ENCODE assay signal across 28 cellular contexts in genomic region chr2:155715705-155716104, GRCh38.
"Had no signal": no experiment of that assay in that cellular context is flagged by ENCODE, and none has a peak within 500 bp of the region (broad histone marks: within the 10 kb centered on the region; RNA-seq: fewer than 3 reads in every experiment).

No MANE protein-coding gene starts in this region.

- H3K27ac Mint-ChIP-seq: naive thymus-derived CD4-positive, alpha-beta T cell; natural killer cell; nephron; neural progenitor cell; progenitor cell of endocrine pancreas; stimulated activated effector memory CD8-positive, alpha-beta T cell treated with anti-CD3 and anti-CD28 coated beads, Interleukin-12 subunit alpha, Interleukin-12 subunit beta, amount 100 ng/mL, for 72 hours; stimulated activated naive B cell treated with anti-CD40 and anti-IgM and Interleukin-4, amounts not matched to agents 10 μg/mL and 1 μg/mL and 100 μg/mL, for 72 hours; stimulated activated naive CD8-positive, alpha-beta T cell treated with anti-CD3 and anti-CD28 coated beads, Interleukin-15, Interleukin-2, amounts not matched to agents 100 ng/mL and 50 ng/mL, for 24 hours had no signal

- H3K36me3 ChIP-seq: neural progenitor cell, ovary, stomach, thoracic aorta, thyroid gland, tibial nerve, upper lobe of left lung, vagina had no signal

- H3K36me3 Mint-ChIP-seq: naive thymus-derived CD4-positive, alpha-beta T cell; natural killer cell; neural progenitor cell; stimulated activated effector memory CD8-positive, alpha-beta T cell treated with anti-CD3 and anti-CD28 coated beads, Interleukin-12 subunit alpha, Interleukin-12 subunit beta, amount 100 ng/mL, for 72 hours; stimulated activated naive B cell treated with anti-CD40 and anti-IgM and Interleukin-4, amounts not matched to agents 10 μg/mL and 1 μg/mL and 100 μg/mL, for 72 hours had no signal

- H2AFZ ChIP-seq: neural progenitor cell, parathyroid adenoma had no signal

- H3K4me3 Mint-ChIP-seq: naive thymus-derived CD4-positive, alpha-beta T cell; natural killer cell; nephron; neural progenitor cell; stimulated activated effector memory CD8-positive, alpha-beta T cell treated with anti-CD3 and anti-CD28 coated beads, Interleukin-12 subunit alpha, Interleukin-12 subunit beta, amount 100 ng/mL, for 72 hours; stimulated activated naive B cell treated with anti-CD40 and anti-IgM and Interleukin-4, amounts not matched to agents 10 μg/mL and 1 μg/mL and 100 μg/mL, for 72 hours; stimulated activated naive CD8-positive, alpha-beta T cell treated with anti-CD3 and anti-CD28 coated beads, Interleukin-15, Interleukin-2, amounts not matched to agents 100 ng/mL and 50 ng/mL, for 24 hours had no signal

- H3K79me2 ChIP-seq: parathyroid adenoma had no signal

- H3K4me1 ChIP-seq: neural progenitor cell, parathyroid adenoma, psoas muscle, stomach, thyroid gland, upper lobe of left lung, vagina had no signal

- H3K4me1 Mint-ChIP-seq: naive thymus-derived CD4-positive, alpha-beta T cell; natural killer cell; nephron; neural progenitor cell; stimulated activated effector memory CD8-positive, alpha-beta T cell treated with anti-CD3 and anti-CD28 coated beads, Interleukin-12 subunit alpha, Interleukin-12 subunit beta, amount 100 ng/mL, for 72 hours; stimulated activated naive B cell treated with anti-CD40 and anti-IgM and Interleukin-4, amounts not matched to agents 10 μg/mL and 1 μg/mL and 100 μg/mL, for 72 hours had no signal

- H3K9me3 Mint-ChIP-seq: naive thymus-derived CD4-positive, alpha-beta T cell; nephron; neural progenitor cell; stimulated activated effector memory CD8-positive, alpha-beta T cell treated with anti-CD3 and anti-CD28 coated beads, Interleukin-12 subunit alpha, Interleukin-12 subunit beta, amount 100 ng/mL, for 72 hours; stimulated activated naive B cell treated with anti-CD40 and anti-IgM and Interleukin-4, amounts not matched to agents 10 μg/mL and 1 μg/mL and 100 μg/mL, for 72 hours; stimulated activated naive CD8-positive, alpha-beta T cell treated with anti-CD3 and anti-CD28 coated beads, Interleukin-15, Interleukin-2, amounts not matched to agents 100 ng/mL and 50 ng/mL, for 24 hours had no signal

- H3K27ac ChIP-seq: neural progenitor cell, ovary, parathyroid adenoma, psoas muscle, skin epidermis, stomach, thoracic aorta, thyroid gland, tibial nerve, upper lobe of left lung, vagina had no signal

- FAIRE-seq: urothelium cell line had no signal

- H3K4me3 ChIP-seq: neural progenitor cell, ovary, psoas muscle, skin epidermis, stomach, thoracic aorta, thyroid gland, tibial nerve, upper lobe of left lung, vagina had no signal

- H3K27me3 Mint-ChIP-seq: naive thymus-derived CD4-positive, alpha-beta T cell; progenitor cell of endocrine pancreas; stimulated activated naive B cell treated with anti-CD40 and anti-IgM and Interleukin-4, amounts not matched to agents 10 μg/mL and 1 μg/mL and 100 μg/mL, for 72 hours; stimulated activated naive CD8-positive, alpha-beta T cell treated with anti-CD3 and anti-CD28 coated beads, Interleukin-15, Interleukin-2, amounts not matched to agents 100 ng/mL and 50 ng/mL, for 24 hours had no signal

- H3K4me2 ChIP-seq: neural progenitor cell had no signal

- H3K27me3 ChIP-seq: neural progenitor cell, ovary, stomach, thyroid gland, tibial nerve, upper lobe of left lung, vagina had no signal

- H3K9me3 ChIP-seq: ovary, psoas muscle, stomach, thoracic aorta, thyroid gland, tibial nerve, upper lobe of left lung, vagina had no signal

- ATAC-seq: naive thymus-derived CD4-positive, alpha-beta T cell; natural killer cell; psoas muscle; right cardiac atrium; stimulated activated effector memory CD8-positive, alpha-beta T cell treated with anti-CD3 and anti-CD28 coated beads, Interleukin-12 subunit alpha, Interleukin-12 subunit beta, amount 100 ng/mL, for 72 hours; stimulated activated naive B cell treated with anti-CD40 and anti-IgM and Interleukin-4, amounts not matched to agents 10 μg/mL and 1 μg/mL and 100 μg/mL, for 72 hours had no signal

- DNase-seq: naive thymus-derived CD4-positive, alpha-beta T cell; natural killer cell; occipital lobe; ovary; posterior cingulate gyrus; psoas muscle; right cardiac atrium; stimulated activated CD4-positive, alpha-beta T cell treated with anti-CD3 and anti-CD28 coated beads, Interleukin-15, amount 100 ng/mL, for 24 hours; stimulated activated CD4-positive, alpha-beta T cell treated with anti-CD3 and anti-CD28 coated beads, Interleukin-2, amount 100 ng/mL, for 24 hours; stimulated activated CD4-positive, alpha-beta T cell treated with anti-CD3 and anti-CD28 coated beads, Interleukin-2, amount 100 ng/mL, for 48 hours; stimulated activated CD4-positive, alpha-beta T cell treated with anti-CD3 and anti-CD28 coated beads, Interleukin-4, amount 100 ng/mL, for 24 hours; stimulated activated naive B cell treated with anti-CD40 and anti-IgM and Interleukin-4, amounts not matched to agents 10 μg/mL and 1 μg/mL and 100 μg/mL, for 72 hours; stimulated activated naive CD4-positive, alpha-beta T cell treated with Interleukin-2 at 50 U/mL for 16 hours; stomach; thyroid gland; trophoblast cell; upper lobe of left lung had no signal

- H3K9ac ChIP-seq: neural progenitor cell, parathyroid adenoma had no signal
